ENCODE assay signal across 21 cellular contexts in the genomic region with DNA sequence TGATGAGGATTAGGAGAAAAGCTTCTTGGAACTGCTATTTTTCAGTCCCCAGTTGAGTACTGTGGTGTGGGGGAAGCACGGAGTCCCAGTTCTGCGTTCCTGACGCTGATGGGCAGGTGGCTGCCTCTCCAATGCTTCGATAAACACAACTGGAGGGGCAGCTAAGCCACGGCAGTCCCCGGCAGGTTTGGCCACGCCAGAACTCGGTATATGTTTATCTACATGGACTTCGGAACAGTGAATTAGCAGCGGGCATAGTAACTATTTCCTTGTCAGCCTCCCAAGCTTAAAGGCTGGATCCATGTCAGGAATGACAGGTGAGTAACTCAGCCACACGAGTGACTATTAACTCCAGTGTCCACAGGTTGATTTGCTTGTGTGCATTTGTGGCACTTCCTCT.
"Had no signal": no experiment of that assay in that cellular context is flagged by ENCODE, and none has a peak within 500 bp of the region (broad histone marks: within the 10 kb centered on the region; RNA-seq: fewer than 3 reads in every experiment).

No MANE protein-coding gene starts in this region.

- H3K27ac ChIP-seq: foreskin keratinocyte, neutrophil, thoracic aorta had no signal

- H3K27me3 Mint-ChIP-seq: central memory CD8-positive, alpha-beta T cell; dendritic cell treated with granulocyte-macrophage colony-stimulating factor and Interleukin-4, amounts not matched to agents 40 ng/mL and 50 ng/mL, for 4 days; naive thymus-derived CD8-positive, alpha-beta T cell; stimulated activated memory B cell treated with anti-CD40 and anti-IgM and Interleukin-4, amounts not matched to agents 10 μg/mL and 1 μg/mL and 100 μg/mL, for 72 hours; stimulated activated naive CD8-positive, alpha-beta T cell treated with anti-CD3 and anti-CD28 coated beads, Interleukin-15, amount 100 ng/mL, for 72 hours had no signal

- H3K9me3 ChIP-seq: neutrophil, thoracic aorta had no signal

- H3K4me2 ChIP-seq: smooth muscle cell had no signal

- H3K4me3 ChIP-seq: smooth muscle cell, thoracic aorta had no signal

- FAIRE-seq: endothelial cell of umbilical vein, keratinocyte had no signal

- ATAC-seq: foreskin keratinocyte; left cardiac atrium; naive thymus-derived CD8-positive, alpha-beta T cell; right cardiac atrium; stimulated activated memory B cell treated with anti-CD40 and anti-IgM and Interleukin-4, amounts not matched to agents 10 μg/mL and 1 μg/mL and 100 μg/mL, for 72 hours; stimulated activated naive CD8-positive, alpha-beta T cell treated with anti-CD3 and anti-CD28 coated beads, Interleukin-15, amount 100 ng/mL, for 72 hours had no signal

- DNase-seq: endodermal cell; erythroblast; foreskin keratinocyte; immature natural killer cell; left cardiac atrium; mesendoderm; naive thymus-derived CD8-positive, alpha-beta T cell; right cardiac atrium; stimulated activated CD4-positive, alpha-beta T cell treated with anti-CD3 and anti-CD28 coated beads, Interleukin-4, amount 100 ng/mL, for 1 hour; stimulated activated CD8-positive, alpha-beta memory T cell treated with anti-CD3 and anti-CD28 coated beads, Interleukin-4, amount 100 ng/mL, for 48 hours; stimulated activated naive CD8-positive, alpha-beta T cell treated with anti-CD3 and anti-CD28 coated beads, Interleukin-15, amount 100 ng/mL, for 72 hours; substantia nigra; trophoblast cell had no signal

- H3K4me3 Mint-ChIP-seq: central memory CD8-positive, alpha-beta T cell; dendritic cell treated with granulocyte-macrophage colony-stimulating factor and Interleukin-4, amounts not matched to agents 40 ng/mL and 50 ng/mL, for 4 days; endodermal cell; immature natural killer cell; naive thymus-derived CD8-positive, alpha-beta T cell; stimulated activated memory B cell treated with anti-CD40 and anti-IgM and Interleukin-4, amounts not matched to agents 10 μg/mL and 1 μg/mL and 100 μg/mL, for 72 hours; stimulated activated naive CD8-positive, alpha-beta T cell treated with anti-CD3 and anti-CD28 coated beads, Interleukin-15, amount 100 ng/mL, for 72 hours had no signal

- H3K27me3 ChIP-seq: foreskin keratinocyte, neutrophil had no signal

- H3K27ac Mint-ChIP-seq: dendritic cell treated with granulocyte-macrophage colony-stimulating factor and Interleukin-4, amounts not matched to agents 40 ng/mL and 50 ng/mL, for 4 days; endodermal cell; stimulated activated memory B cell treated with anti-CD40 and anti-IgM and Interleukin-4, amounts not matched to agents 10 μg/mL and 1 μg/mL and 100 μg/mL, for 72 hours had no signal

- H3K9me3 Mint-ChIP-seq: central memory CD8-positive, alpha-beta T cell; dendritic cell treated with granulocyte-macrophage colony-stimulating factor and Interleukin-4, amounts not matched to agents 40 ng/mL and 50 ng/mL, for 4 days; endodermal cell; immature natural killer cell; naive thymus-derived CD8-positive, alpha-beta T cell; stimulated activated memory B cell treated with anti-CD40 and anti-IgM and Interleukin-4, amounts not matched to agents 10 μg/mL and 1 μg/mL and 100 μg/mL, for 72 hours; stimulated activated naive CD8-positive, alpha-beta T cell treated with anti-CD3 and anti-CD28 coated beads, Interleukin-15, amount 100 ng/mL, for 72 hours had no signal

- H3K4me1 Mint-ChIP-seq: stimulated activated memory B cell treated with anti-CD40 and anti-IgM and Interleukin-4, amounts not matched to agents 10 μg/mL and 1 μg/mL and 100 μg/mL, for 72 hours had no signal

- H3K4me1 ChIP-seq: foreskin keratinocyte had no signal

- H3K36me3 ChIP-seq: thoracic aorta had no signal
